11 cellular contexts compared by ENCODE assay signal in genomic region chr1:31625561-31626272, GRCh38. TPM values are rescaled to one million over a fixed set of nuclear protein-coding genes. Genes with fewer than 3 reads are reported as not detected.
DNase-seq lines count a peak whose midpoint lies in the region; ATAC-seq and TF ChIP-seq lines count a peak whose summit lies in the region.
"Had no signal": no experiment of that assay in that cellular context is flagged by ENCODE, and none has a peak within 500 bp of the region (broad histone marks: within the 10 kb centered on the region; RNA-seq: fewer than 3 reads in every experiment).

No MANE protein-coding gene starts in this region.

- POLR2A ChIA-PET in HEK293 (lab: Yijun Ruan, JAX) (interaction anchor here (0.7 kb wide), 1 partner anchor 457 kb away, joined by 4 read pairs; no protein-coding TSS in a partner anchor), SK-N-SH (lab: Yijun Ruan, JAX) (no interaction called here)

- ATAC-seq in foreskin keratinocyte (peak; percentile 42), HG03439 (IDR thresholded peaks at IDR 0.05; ENCODE audit: unreplicated experiment) (no peak), GM19452 (IDR thresholded peaks at IDR 0.05; ENCODE audit: unreplicated experiment) (no peak), HG02610 (IDR thresholded peaks at IDR 0.05; ENCODE audit: unreplicated experiment) (no peak)

- CTCF ChIA-PET in HEK293 (lab: Yijun Ruan, JAX) = interaction anchor here (0.7 kb wide), 1 partner anchor 10 kb away, joined by 3 read pairs; no protein-coding TSS in a partner anchor
- CTCF ChIA-PET in SK-N-SH (lab: Yijun Ruan, JAX) = interaction anchor here (1.0 to 4.2 kb wide), 9 partner anchors 7 to 231 kb away, joined by 3 to 51 read pairs (median 3); no protein-coding TSS in a partner anchor

- H3K9me3 ChIP-seq in HEK293 (ENCODE audit: control insufficient read depth, insufficient read depth, low read depth, low read length) (no peaks in the 10 kb centered on the region), SK-N-SH (no peaks in the 10 kb centered on the region), skeletal muscle satellite cell (replicated peaks; ENCODE audit: low read length) (no peaks in the 10 kb centered on the region)

- DNase-seq in SK-N-SH (no peak), foreskin keratinocyte (peak in 1 of 2 donors; percentile 31)
- no peak for DNase-seq in stimulated activated naive CD4-positive, alpha-beta T cell (lab: John Stamatoyannopoulos, UW)
- DNase-seq: activated B cell treated with CpG ODN at 0.5 μM for 24 hours, NCI-H2081 treated with DMSO at 0.1 percent for 48 hours had no signal

- no peaks in the 10 kb centered on the region for H3K27me3 ChIP-seq in SK-N-SH (ENCODE audit: insufficient read depth)
- H3K27me3 ChIP-seq in foreskin keratinocyte = no peaks in the 10 kb centered on the region
- no peaks in the 10 kb centered on the region for H3K27me3 ChIP-seq in skeletal muscle satellite cell (ENCODE audit: control insufficient read depth, insufficient read depth, low read length)

- no peak for TF ChIP-seq RAD21 in SK-N-SH (IDR thresholded peaks at IDR 0.05; ENCODE audit: low read length)

- H2AFZ ChIP-seq in SK-N-SH (ENCODE audit: low read depth) = no peak overlapping the region

- H3K27ac ChIP-seq in HEK293 (ENCODE audit: extremely low read depth, low read depth, low read length) (no peak overlapping the region), SK-N-SH (ENCODE audit: low read depth in 2 of 2, low read length in 1 of 2) (peak overlapping the region; percentile 37 to 99; a peak in 3 of 4 replicates), foreskin keratinocyte (no peak overlapping the region)

- H3K9me2 ChIP-seq in SK-N-SH = no peaks in the 10 kb centered on the region

- no peaks in the 10 kb centered on the region for H3K79me2 ChIP-seq in SK-N-SH (ENCODE audit: insufficient read depth)

- 0 out of 2 replicates have a peak, but pooled peaks cover 4% of the 10 kb centered on the region for H4K20me1 ChIP-seq in SK-N-SH (ENCODE audit: insufficient read depth)

- H3K4me2 ChIP-seq in SK-N-SH = peak overlapping the region; percentile 27; the same call in 1 of the 2 replicates
- peak overlapping the region; percentile 70 for H3K4me2 ChIP-seq in skeletal muscle satellite cell (ENCODE audit: low read length)

- TF ChIP-seq CTCF in HEK293 (tag by site-specific recombination; IDR thresholded peaks at IDR 0.05) = no peak
- TF ChIP-seq CTCF in SK-N-SH (IDR thresholded peaks at IDR 0.05) = no peak
- TF ChIP-seq CTCF in foreskin keratinocyte (conservative IDR thresholded peaks at IDR 0.05) = no peak

- H3K9ac ChIP-seq in SK-N-SH (no peak overlapping the region), skeletal muscle satellite cell (ENCODE audit: low read depth, low read length) (no peak overlapping the region)

- no peaks in the 10 kb centered on the region for H3K4me1 ChIP-seq in HEK293 (ENCODE audit: control insufficient read depth, insufficient read depth, low read length)
- H3K4me1 ChIP-seq in SK-N-SH (ENCODE audit: control insufficient read depth in 1 of 2, insufficient read depth in 2 of 2, low read depth in 1 of 2, low read length in 1 of 2) = peaks cover 5 to 57% of the 10 kb centered on the region in 2 experiments; a peak in 3 of 4 replicates
- H3K4me1 ChIP-seq in foreskin keratinocyte = peaks cover 4% of the 10 kb centered on the region
- peaks cover 33% of the 10 kb centered on the region for H3K4me1 ChIP-seq in skeletal muscle satellite cell (ENCODE audit: control insufficient read depth, insufficient read depth, low read length)

- TF ChIP-seq EP300 in SK-N-SH (IDR thresholded peaks at IDR 0.05; ENCODE audit: borderline replicate concordance in 1 of 2, low read depth in 1 of 2, low read length in 1 of 2) = no peak

- H3K36me3 ChIP-seq in HEK293 (ENCODE audit: control insufficient read depth in 2 of 2, insufficient read depth in 1 of 2, low read length in 2 of 2) = peaks cover 0 to 51% of the 10 kb centered on the region in 2 experiments; a peak in 1 of 3 replicates
- H3K36me3 ChIP-seq in SK-N-SH (replicated peaks in 1 of 2; ENCODE audit: control insufficient read depth in 1 of 2, insufficient read depth in 2 of 2, low read length in 1 of 2) = peaks cover 4 to 16% of the 10 kb centered on the region in 2 experiments
- H3K36me3 ChIP-seq in skeletal muscle satellite cell (ENCODE audit: insufficient read depth, low read length) = peaks cover 28% of the 10 kb centered on the region

- H3K4me3 ChIP-seq in HEK293 (ENCODE audit: low read depth, low read length) (no peak overlapping the region), SK-N-SH (ENCODE audit: low read depth in 2 of 2, low read length in 1 of 2) (no peak overlapping the region), skeletal muscle satellite cell (ENCODE audit: low read length) (no peak overlapping the region)

- no peaks in the 10 kb centered on the region for H3F3A ChIP-seq in SK-N-SH (replicated peaks; ENCODE audit: insufficient read depth)

- WGBS in SK-N-SH (ENCODE audit: low lambda C conversion rate) = 55% methylated on average over 3 of the region's 4 CpGs

TF ChIP-seq in HEK293, 187 proteins besides CTCF, POLR2A, EP300 and RAD21 (continues in another document):
- TF ChIP-seq ZNF560 (tag by site-specific recombination; IDR thresholded peaks at IDR 0.05; ENCODE audit: borderline replicate concordance) = no peak
- TF ChIP-seq ZFHX2 (tag by site-specific recombination; conservative IDR thresholded peaks at IDR 0.05) = peak; percentile 81
- peak; percentile 79; the same call in 1 of the 2 replicates for TF ChIP-seq EGR2 (tag by site-specific recombination; IDR thresholded peaks at IDR 0.05; ENCODE audit: low read depth)
- no peak for TF ChIP-seq ZIC2 (tag by site-specific recombination; IDR thresholded peaks at IDR 0.05)
- TF ChIP-seq ZNF391 (tag by site-specific recombination; IDR thresholded peaks at IDR 0.05; ENCODE audit: borderline replicate concordance, low read depth) = no peak
- TF ChIP-seq ZNF324 (tag by site-specific recombination; IDR thresholded peaks at IDR 0.05) = no peak
- no peak for TF ChIP-seq YY2 (tag by site-specific recombination; IDR thresholded peaks at IDR 0.05)

TF ChIP-seq in SK-N-SH, 30 proteins besides CTCF, POLR2A, EP300 and RAD21:
- peak; percentile 39; the same call in 1 of the 2 replicates for TF ChIP-seq FOSL2 (IDR thresholded peaks at IDR 0.05; ENCODE audit: borderline replicate concordance, low read depth)
- no peak for TF ChIP-seq POLR2AphosphoS5 (IDR thresholded peaks at IDR 0.05; ENCODE audit: low read depth, low read length)

RNA-seq across cellular contexts. Expression of gene HCRTR1, which starts 8.2 kb away (rescaled TPM):
- 0.03 TPM in 1 of 2 replicates, not detected in the other for polyA plus RNA-seq in SK-N-SH (2012; rRNA removed)
- polyA plus RNA-seq in SK-N-SH (2012; cell fraction: cytosol; rRNA removed) = 0.05 TPM in 1 of 2 replicates, not detected in the other
- polyA plus RNA-seq in SK-N-SH (2012; cell fraction: nucleus; rRNA removed) = 0.06 TPM in 1 of 2 replicates, not detected in the other
- total RNA-seq in foreskin keratinocyte = not detected in 2 replicates
- polyA plus RNA-seq in foreskin keratinocyte = not detected in 2 replicates
- total RNA-seq in skeletal muscle satellite cell (2012; rRNA removed) = not detected in 2 replicates
- total RNA-seq: activated B cell treated with CpG ODN at 0.5 μM for 24 hours; activated T-helper 1 cell treated with anti-CD3 and anti-CD28 coated beads, Interleukin-12 subunit alpha, Interleukin-12 subunit beta, Interleukin-2, Interleukin-4 antibody, amounts not matched to agents 30 ng/mL and 10 ng/mL and 1 ng/mL, durations not matched to agents 14 hours and 24 hours and 36 hours had no signal

RNA-seq across cellular contexts. Expression of gene PEF1, which starts 19.0 kb away (rescaled TPM):
- 51.9 and 63.4 TPM in 2 replicates for polyA plus RNA-seq in SK-N-SH (2012; rRNA removed)
- polyA plus RNA-seq in SK-N-SH (2012; cell fraction: cytosol; rRNA removed) = 37.2 and 46.8 TPM in 2 replicates
- 54.1 and 56.9 TPM in 2 replicates for polyA plus RNA-seq in SK-N-SH (2012; cell fraction: nucleus; rRNA removed)
- total RNA-seq in foreskin keratinocyte = 94.3 and 95.7 TPM in 2 replicates
- polyA plus RNA-seq in foreskin keratinocyte = 105 and 106 TPM in 2 replicates
- total RNA-seq in skeletal muscle satellite cell (2012; rRNA removed) = 59.0 and 60.8 TPM in 2 replicates

RNA-seq across cellular contexts. Expression of gene TINAGL1, which starts 49.4 kb away (rescaled TPM):
- polyA plus RNA-seq in SK-N-SH (2012; rRNA removed) = 0.23 TPM in 1 of 2 replicates, not detected in the other
- polyA plus RNA-seq in SK-N-SH (2012; cell fraction: cytosol; rRNA removed) = 0.01 and 0.03 TPM in 2 replicates
- polyA plus RNA-seq in SK-N-SH (2012; cell fraction: nucleus; rRNA removed) = 0.07 and 0.10 TPM in 2 replicates
- total RNA-seq in foreskin keratinocyte = 167 and 194 TPM in 2 replicates
- polyA plus RNA-seq in foreskin keratinocyte = 153 and 177 TPM in 2 replicates
- total RNA-seq in skeletal muscle satellite cell (2012; rRNA removed) = 1.0 and 1.1 TPM in 2 replicates
- total RNA-seq: activated B cell treated with CpG ODN at 0.5 μM for 24 hours; activated T-helper 1 cell treated with anti-CD3 and anti-CD28 coated beads, Interleukin-12 subunit alpha, Interleukin-12 subunit beta, Interleukin-2, Interleukin-4 antibody, amounts not matched to agents 30 ng/mL and 10 ng/mL and 1 ng/mL, durations not matched to agents 14 hours and 24 hours and 36 hours had no signal

Comparison
In these comparisons a context has a peak if more than half of its experiments do, and no peak if none do; other contexts are left out.
1. H3K27ac ChIP-seq: peak in SK-N-SH (2 of 2); none in HEK293 (single experiment) and foreskin keratinocyte (single experiment).
2. RNA of gene TINAGL1, which starts 49.4 kb away (polyA plus RNA-seq): 153 to 177 TPM in foreskin keratinocyte; 0.01 to 0.23 TPM in SK-N-SH; every median in the first group is over 100 times any median in the second.